Comparison of ENCODE assay signal across 24 cellular contexts in genomic region chr1:26552720-26553119, GRCh38. TPM values are rescaled to one million over a fixed set of nuclear protein-coding genes. Genes with fewer than 3 reads are reported as not detected.
DNase-seq lines count a peak whose midpoint lies in the region; ATAC-seq and TF ChIP-seq lines count a peak whose summit lies in the region.
"Had no signal": no experiment of that assay in that cellular context is flagged by ENCODE, and none has a peak within 500 bp of the region (broad histone marks: within the 10 kb centered on the region; RNA-seq: fewer than 3 reads in every experiment).

No MANE protein-coding gene starts in this region.

- no peaks in the 10 kb centered on the region for H3K9me3 Mint-ChIP-seq in activated CD4-positive, alpha-beta T cell treated with anti-CD3 and anti-CD28 coated beads for 36 hours (ENCODE audit: low read depth)
- H3K9me3 Mint-ChIP-seq in activated T-helper 17 cell treated with anti-CD3 and anti-CD28 coated beads, Interleukin-2, amount 50 U/mL, for 72 hours, result no peaks in the 10 kb centered on the region
- H3K9me3 Mint-ChIP-seq in natural killer cell treated with Interleukin-12 subunit alpha and Interleukin-12 subunit beta and Interleukin-15 and Interleukin-18, amount 100 ng/mL, for 72 hours, result no peaks in the 10 kb centered on the region
- no peaks in the 10 kb centered on the region for H3K9me3 Mint-ChIP-seq in WTC11
- H3K9me3 Mint-ChIP-seq: CD4-positive, alpha-beta T cell; IgD-negative memory B cell had no signal

- intact Hi-C loops in activated CD4-positive, alpha-beta T cell treated with anti-CD3 and anti-CD28 coated beads for 36 hours (cut with DNase I, micrococcal nuclease), result no loop called here

- no peaks in the 10 kb centered on the region for H4K20me1 ChIP-seq in osteoblast (ENCODE audit: insufficient read depth, low read length)

- H3K4me1 Mint-ChIP-seq in activated CD4-positive, alpha-beta T cell treated with anti-CD3 and anti-CD28 coated beads for 36 hours, result peaks cover 12% of the 10 kb centered on the region
- H3K4me1 Mint-ChIP-seq in activated T-helper 17 cell treated with anti-CD3 and anti-CD28 coated beads, Interleukin-2, amount 50 U/mL, for 72 hours, result peaks cover 7% of the 10 kb centered on the region
- H3K4me1 Mint-ChIP-seq in natural killer cell treated with Interleukin-12 subunit alpha and Interleukin-12 subunit beta and Interleukin-15 and Interleukin-18, amount 100 ng/mL, for 72 hours (ENCODE audit: low read depth in 2 of 2), result peaks cover 30 to 42% of the 10 kb centered on the region in 2 donors
- H3K4me1 Mint-ChIP-seq in WTC11, result no peaks in the 10 kb centered on the region

- H3K79me2 ChIP-seq in osteoblast (ENCODE audit: insufficient read depth, low read length), result no peaks in the 10 kb centered on the region

- peak overlapping the region; percentile 41; the same call in 1 of the 2 replicates for H3K27ac ChIP-seq in HL-60 (replicated peaks)
- H3K27ac ChIP-seq in osteoblast (ENCODE audit: low read depth, low read length), result no peak overlapping the region
- H3K27ac ChIP-seq: 22Rv1, GM23248, KMS-11, SJSA1 had no signal

- no peak for TF ChIP-seq CTCF in HL-60 (IDR thresholded peaks at IDR 0.05; ENCODE audit: insufficient read depth, low read length)
- TF ChIP-seq CTCF in osteoblast (IDR thresholded peaks at IDR 0.05; ENCODE audit: extremely low read depth, low read depth, low read length), result no peak
- no peak for TF ChIP-seq CTCF in WTC11 (IDR thresholded peaks at IDR 0.05)

- no peaks in the 10 kb centered on the region for H3K36me3 ChIP-seq in osteoblast (ENCODE audit: insufficient read depth, low read length)

- no peak overlapping the region for H3K4me3 ChIP-seq in HL-60 (replicated peaks; ENCODE audit: insufficient read depth, low read length)
- H3K4me3 ChIP-seq in osteoblast (ENCODE audit: insufficient read depth, low read length), result no peak overlapping the region
- H3K4me3 ChIP-seq: GM23248, SJSA1 had no signal

- no peak for DNase-seq in activated CD4-positive, alpha-beta T cell treated with anti-CD3 and anti-CD28 coated beads for 36 hours
- no peak for DNase-seq in activated CD4-positive, alpha-beta T cell treated with anti-CD3 and anti-CD28 coated beads, Interleukin-2, amount 50 U/mL, for 4 hours
- DNase-seq in HL-60 (ENCODE audit: low read depth in 1 of 2, low spot score in 1 of 2), result no peak
- no peak for DNase-seq in natural killer cell treated with Interleukin-12 subunit alpha and Interleukin-12 subunit beta and Interleukin-15 and Interleukin-18, amount 100 ng/mL, for 72 hours (ENCODE audit: low spot score)
- DNase-seq in osteoblast (ENCODE audit: insufficient read length, low spot score, missing footprints), result no peak
- DNase-seq in WTC11 (ENCODE audit: low spot score), result no peak
- DNase-seq: CD4-positive, alpha-beta T cell; GM23248; H7; NCI-H1048; NCI-H1417; NCI-H1694; NCI-H2029 treated with DMSO at 0.1 percent for 48 hours; NCI-H446 treated with DMSO at 0.1 percent for 48 hours; NCI-H526 treated with DMSO at 0.1 percent for 48 hours; Right ventricle myocardium superior; RPMI8226 had no signal

- H3K36me3 Mint-ChIP-seq in activated CD4-positive, alpha-beta T cell treated with anti-CD3 and anti-CD28 coated beads for 36 hours (ENCODE audit: low read depth), result peaks cover 54% of the 10 kb centered on the region
- peaks cover 96% of the 10 kb centered on the region for H3K36me3 Mint-ChIP-seq in activated T-helper 17 cell treated with anti-CD3 and anti-CD28 coated beads, Interleukin-2, amount 50 U/mL, for 72 hours (ENCODE audit: low read depth)
- H3K36me3 Mint-ChIP-seq in natural killer cell treated with Interleukin-12 subunit alpha and Interleukin-12 subunit beta and Interleukin-15 and Interleukin-18, amount 100 ng/mL, for 72 hours, result peaks cover 28% of the 10 kb centered on the region
- H3K36me3 Mint-ChIP-seq in WTC11, result peaks cover 18% of the 10 kb centered on the region
- H3K36me3 Mint-ChIP-seq: IgD-negative memory B cell had no signal

- H3K9me3 ChIP-seq in osteoblast (ENCODE audit: low read depth, low read length), result no peaks in the 10 kb centered on the region
- H3K9me3 ChIP-seq: SJSA1 had no signal

- H3K27me3 ChIP-seq in HL-60 (ENCODE audit: insufficient read depth, poor library complexity, severe bottlenecking) (no peaks in the 10 kb centered on the region), osteoblast (ENCODE audit: insufficient read depth, low read length) (no peaks in the 10 kb centered on the region)
- H3K27me3 ChIP-seq: SJSA1 had no signal

- H3K4me2 ChIP-seq in osteoblast (ENCODE audit: insufficient read depth, low read length), result no peak overlapping the region
- H3K4me2 ChIP-seq: KMS-11 had no signal

- H3K4me3 Mint-ChIP-seq in activated CD4-positive, alpha-beta T cell treated with anti-CD3 and anti-CD28 coated beads for 36 hours, result no peak overlapping the region
- H3K4me3 Mint-ChIP-seq in activated T-helper 17 cell treated with anti-CD3 and anti-CD28 coated beads, Interleukin-2, amount 50 U/mL, for 72 hours, result no peak overlapping the region
- H3K4me3 Mint-ChIP-seq in natural killer cell treated with Interleukin-12 subunit alpha and Interleukin-12 subunit beta and Interleukin-15 and Interleukin-18, amount 100 ng/mL, for 72 hours, result peak overlapping the region; percentile 11
- H3K4me3 Mint-ChIP-seq in WTC11, result no peak overlapping the region
- H3K4me3 Mint-ChIP-seq: B cell; CD4-positive, alpha-beta T cell had no signal

- POLR2A ChIA-PET in activated CD4-positive, alpha-beta T cell treated with anti-CD3 and anti-CD28 coated beads for 36 hours (lab: Charles Lee), result no interaction called here
- POLR2A ChIA-PET in WTC11 (lab: Charles Lee), result interaction anchor here (0.6 kb wide), 1 partner anchor 47 kb away, joined by 4 read pairs; no protein-coding TSS in a partner anchor

- CTCF ChIA-PET in activated CD4-positive, alpha-beta T cell treated with anti-CD3 and anti-CD28 coated beads for 36 hours (lab: Charles Lee), result interaction anchor here (1.0 kb wide), 1 partner anchor 14 kb away, joined by 3 read pairs; no protein-coding TSS in a partner anchor
- CTCF ChIA-PET in WTC11 (lab: Charles Lee), result interaction anchor here (0.9 to 3.0 kb wide), 2 partner anchors 11 to 15 kb away, joined by 3 to 14 read pairs; no protein-coding TSS in a partner anchor

- ATAC-seq in activated CD4-positive, alpha-beta T cell treated with anti-CD3 and anti-CD28 coated beads for 36 hours, result no peak
- no peak for ATAC-seq in activated T-helper 17 cell treated with anti-CD3 and anti-CD28 coated beads, Interleukin-2, amount 50 U/mL, for 72 hours (replicated peaks)
- no peak for ATAC-seq in natural killer cell treated with Interleukin-12 subunit alpha and Interleukin-12 subunit beta and Interleukin-15 and Interleukin-18, amount 100 ng/mL, for 72 hours
- ATAC-seq in WTC11 (no peak), HG02870 (IDR thresholded peaks at IDR 0.05; ENCODE audit: unreplicated experiment) (no peak)

- H3K27me3 Mint-ChIP-seq in activated CD4-positive, alpha-beta T cell treated with anti-CD3 and anti-CD28 coated beads for 36 hours, result no peaks in the 10 kb centered on the region
- no peaks in the 10 kb centered on the region for H3K27me3 Mint-ChIP-seq in activated T-helper 17 cell treated with anti-CD3 and anti-CD28 coated beads, Interleukin-2, amount 50 U/mL, for 72 hours
- no peaks in the 10 kb centered on the region for H3K27me3 Mint-ChIP-seq in natural killer cell treated with Interleukin-12 subunit alpha and Interleukin-12 subunit beta and Interleukin-15 and Interleukin-18, amount 100 ng/mL, for 72 hours
- no peaks in the 10 kb centered on the region for H3K27me3 Mint-ChIP-seq in WTC11 (ENCODE audit: low read depth)
- H3K27me3 Mint-ChIP-seq: B cell; CD4-positive, alpha-beta T cell; IgD-negative memory B cell had no signal

- peak overlapping the region; percentile 6 for H3K27ac Mint-ChIP-seq in activated CD4-positive, alpha-beta T cell treated with anti-CD3 and anti-CD28 coated beads for 36 hours
- H3K27ac Mint-ChIP-seq in activated T-helper 17 cell treated with anti-CD3 and anti-CD28 coated beads, Interleukin-2, amount 50 U/mL, for 72 hours, result peak overlapping the region; percentile 63
- H3K27ac Mint-ChIP-seq in natural killer cell treated with Interleukin-12 subunit alpha and Interleukin-12 subunit beta and Interleukin-15 and Interleukin-18, amount 100 ng/mL, for 72 hours, result peak overlapping the region; percentile 68 to 88
- no peak overlapping the region for H3K27ac Mint-ChIP-seq in WTC11
- H3K27ac Mint-ChIP-seq: B cell; CD4-positive, alpha-beta T cell; IgD-negative memory B cell had no signal

- no peak overlapping the region for H2AFZ ChIP-seq in osteoblast (ENCODE audit: low read length)
- H2AFZ ChIP-seq: GM23248 had no signal

- peaks cover 14% of the 10 kb centered on the region for H3K4me1 ChIP-seq in osteoblast (ENCODE audit: insufficient read depth, low read length)

TF ChIP-seq in WTC11, 78 proteins besides CTCF, POLR2A, EP300 and RAD21 (continues in another document):
- TF ChIP-seq RORB (CRISPR knock-in tag; IDR thresholded peaks at IDR 0.05), result no peak
- TF ChIP-seq, protein P1, sequence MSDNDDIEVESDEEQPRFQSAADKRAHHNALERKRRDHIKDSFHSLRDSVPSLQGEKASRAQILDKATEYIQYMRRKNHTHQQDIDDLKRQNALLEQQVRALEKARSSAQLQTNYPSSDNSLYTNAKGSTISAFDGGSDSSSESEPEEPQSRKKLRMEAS (CRISPR knock-in tag; IDR thresholded peaks at IDR 0.05), result no peak
- no peak for TF ChIP-seq JAZF1 (CRISPR knock-in tag; IDR thresholded peaks at IDR 0.05)
- TF ChIP-seq ZBTB43 (CRISPR knock-in tag; IDR thresholded peaks at IDR 0.05), result no peak
- TF ChIP-seq ZNF138 (CRISPR knock-in tag; conservative IDR thresholded peaks at IDR 0.05), result no peak
- TF ChIP-seq, protein P2, sequence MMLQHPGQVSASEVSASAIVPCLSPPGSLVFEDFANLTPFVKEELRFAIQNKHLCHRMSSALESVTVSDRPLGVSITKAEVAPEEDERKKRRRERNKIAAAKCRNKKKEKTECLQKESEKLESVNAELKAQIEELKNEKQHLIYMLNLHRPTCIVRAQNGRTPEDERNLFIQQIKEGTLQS (CRISPR knock-in tag; conservative IDR thresholded peaks at IDR 0.05), result no peak

RNA-seq across cellular contexts. Expression of gene RPS6KA1, which starts 23.2 kb away (rescaled TPM):
- total RNA-seq in activated CD4-positive, alpha-beta T cell treated with anti-CD3 and anti-CD28 coated beads for 36 hours, result 100 to 1,000 TPM; 116 to 160 TPM
- total RNA-seq in activated T-helper 17 cell treated with anti-CD3 and anti-CD28 coated beads, Interleukin-2, amount 50 U/mL, for 72 hours, result 100 to 1,000 TPM; 154 to 211 TPM
- 100 to 1,000 TPM; 324 to 369 TPM for total RNA-seq in natural killer cell treated with Interleukin-12 subunit alpha and Interleukin-12 subunit beta and Interleukin-15 and Interleukin-18, amount 100 ng/mL, for 72 hours
- total RNA-seq in osteoblast (2.2 and 2.4 TPM in 2 replicates), WTC11 (2021) (55.6 to 65.5 TPM (median 57.7 TPM) in 3 replicates)

Comparison
In these comparisons a context has a peak if more than half of its experiments do, and no peak if none do; other contexts are left out.
1. RNA of gene RPS6KA1, which starts 23.2 kb away (total RNA-seq): 324 to 369 TPM in natural killer cell treated with Interleukin-12 subunit alpha and Interleukin-12 subunit beta and Interleukin-15 and Interleukin-18, amount 100 ng/mL, for 72 hours, 154 to 211 TPM in activated T-helper 17 cell treated with anti-CD3 and anti-CD28 coated beads, Interleukin-2, amount 50 U/mL, for 72 hours, 116 to 160 TPM in activated CD4-positive, alpha-beta T cell treated with anti-CD3 and anti-CD28 coated beads for 36 hours and 55.6 to 65.5 TPM in WTC11; 2.2 to 2.4 TPM in osteoblast; every median in the first group is over 10 times any median in the second.